Comparison of ENCODE assay signal across 12 cellular contexts in genomic region chr4:23857353-23857752, GRCh38. TPM values are rescaled to one million over a fixed set of nuclear protein-coding genes. Genes with fewer than 3 reads are reported as not detected.
DNase-seq lines count a peak whose midpoint lies in the region; TF ChIP-seq lines count a peak whose summit lies in the region.
"Had no signal": no experiment of that assay in that cellular context is flagged by ENCODE, and none has a peak within 500 bp of the region (broad histone marks: within the 10 kb centered on the region; RNA-seq: fewer than 3 reads in every experiment).

No MANE protein-coding gene starts in this region.

- H3K4me3 Mint-ChIP-seq in progenitor cell of endocrine pancreas (ENCODE audit: low read depth), result no peak overlapping the region
- H3K4me3 Mint-ChIP-seq: activated T-cell treated with anti-CD3 and anti-CD28 coated beads, Interleukin-2, amount 50 U/mL, for 72 hours; nephron progenitor cell had no signal

- H3K27me3 ChIP-seq in WERI-Rb-1 (ENCODE audit: insufficient read depth, low read depth, severe bottlenecking), result no peaks in the 10 kb centered on the region
- no peaks in the 10 kb centered on the region for H3K27me3 ChIP-seq in HAP-1 (ENCODE audit: low read depth)

- peak; percentile 27 for DNase-seq in EH (ENCODE audit: low read depth)
- DNase-seq in WERI-Rb-1, result no peak
- DNase-seq in foreskin melanocyte, result peak; percentile 68
- DNase-seq in retinal pigment epithelial cell (ENCODE audit: low read depth), result no peak
- DNase-seq in cerebellum (ENCODE audit: low spot score), result no peak
- no peak for DNase-seq in HAP-1 (ENCODE audit: low spot score in 2 of 2)
- DNase-seq in NCI-H2171 (lab: John Stamatoyannopoulos, UW), result no peak
- DNase-seq in progenitor cell of endocrine pancreas (ENCODE audit: low spot score, unreplicated experiment), result no peak
- DNase-seq: activated T-cell treated with anti-CD3 and anti-CD28 coated beads, Interleukin-2, amount 50 U/mL, for 72 hours; DMS 273 treated with DMSO at 0.1 percent for 48 hours; nephron progenitor cell; stimulated activated CD4-positive, alpha-beta T cell treated with anti-CD3 and anti-CD28 coated beads, Interleukin-2, amount 100 ng/mL, for 48 hours had no signal

- in situ Hi-C loops in HAP-1 (cut with MboI; ENCODE audit: low sequenced_read_pairs), result no loop called here

- peaks cover 3% of the 10 kb centered on the region for H3K9me3 ChIP-seq in WERI-Rb-1 (ENCODE audit: severe bottlenecking)
- H3K9me3 ChIP-seq in HAP-1, result no peaks in the 10 kb centered on the region

- H3K9me3 Mint-ChIP-seq in progenitor cell of endocrine pancreas (ENCODE audit: low read depth), result no peaks in the 10 kb centered on the region

- H3K27ac ChIP-seq in WERI-Rb-1, result no peak overlapping the region

- no peaks in the 10 kb centered on the region for H3K4me1 ChIP-seq in HAP-1

- peaks cover 13% of the 10 kb centered on the region for H3K4me1 Mint-ChIP-seq in progenitor cell of endocrine pancreas (ENCODE audit: low read depth)

- no peak overlapping the region for H3K27ac Mint-ChIP-seq in progenitor cell of endocrine pancreas
- H3K27ac Mint-ChIP-seq: activated T-cell treated with anti-CD3 and anti-CD28 coated beads, Interleukin-2, amount 50 U/mL, for 72 hours; nephron progenitor cell had no signal

- peaks cover 3% of the 10 kb centered on the region for H3K27me3 Mint-ChIP-seq in progenitor cell of endocrine pancreas

- no peaks in the 10 kb centered on the region for H3K36me3 ChIP-seq in WERI-Rb-1
- no peaks in the 10 kb centered on the region for H3K36me3 ChIP-seq in HAP-1 (replicated peaks)

- H3K36me3 Mint-ChIP-seq in progenitor cell of endocrine pancreas (ENCODE audit: insufficient read depth), result no peaks in the 10 kb centered on the region

- TF ChIP-seq CTCF in WERI-Rb-1 (IDR thresholded peaks at IDR 0.05; ENCODE audit: low read depth, low read length) (peak; percentile 14; the same call in 1 of the 2 replicates), retinal pigment epithelial cell (conservative IDR thresholded peaks at IDR 0.05; ENCODE audit: low read depth, low read length) (peak; percentile 34), progenitor cell of endocrine pancreas (IDR thresholded peaks at IDR 0.05; ENCODE audit: unreplicated experiment) (no peak)

- H3K4me3 ChIP-seq in WERI-Rb-1 (ENCODE audit: low read depth, low read length) (no peak overlapping the region), retinal pigment epithelial cell (ENCODE audit: low read length) (no peak overlapping the region), HAP-1 (no peak overlapping the region)

RNA-seq across cellular contexts. Expression of gene PPARGC1A, which starts 32.5 kb away (rescaled TPM):
- 14.3 TPM for total RNA-seq in cerebellum
- total RNA-seq in progenitor cell of endocrine pancreas, result 0.93 and 3.7 TPM in 2 replicates
- total RNA-seq: activated T-cell treated with anti-CD3 and anti-CD28 coated beads, Interleukin-2, amount 50 U/mL, for 72 hours had no signal

Comparison
In these comparisons a context has a peak if more than half of its experiments do, and no peak if none do; other contexts are left out.
1. DNase-seq: peak in EH (single experiment) and foreskin melanocyte (single experiment); none in WERI-Rb-1 (single experiment), retinal pigment epithelial cell (single experiment), cerebellum (single experiment), HAP-1 (0 of 2), NCI-H2171 (single experiment) and progenitor cell of endocrine pancreas (single experiment).